8 cellular contexts compared by ENCODE assay signal in the genomic region with DNA sequence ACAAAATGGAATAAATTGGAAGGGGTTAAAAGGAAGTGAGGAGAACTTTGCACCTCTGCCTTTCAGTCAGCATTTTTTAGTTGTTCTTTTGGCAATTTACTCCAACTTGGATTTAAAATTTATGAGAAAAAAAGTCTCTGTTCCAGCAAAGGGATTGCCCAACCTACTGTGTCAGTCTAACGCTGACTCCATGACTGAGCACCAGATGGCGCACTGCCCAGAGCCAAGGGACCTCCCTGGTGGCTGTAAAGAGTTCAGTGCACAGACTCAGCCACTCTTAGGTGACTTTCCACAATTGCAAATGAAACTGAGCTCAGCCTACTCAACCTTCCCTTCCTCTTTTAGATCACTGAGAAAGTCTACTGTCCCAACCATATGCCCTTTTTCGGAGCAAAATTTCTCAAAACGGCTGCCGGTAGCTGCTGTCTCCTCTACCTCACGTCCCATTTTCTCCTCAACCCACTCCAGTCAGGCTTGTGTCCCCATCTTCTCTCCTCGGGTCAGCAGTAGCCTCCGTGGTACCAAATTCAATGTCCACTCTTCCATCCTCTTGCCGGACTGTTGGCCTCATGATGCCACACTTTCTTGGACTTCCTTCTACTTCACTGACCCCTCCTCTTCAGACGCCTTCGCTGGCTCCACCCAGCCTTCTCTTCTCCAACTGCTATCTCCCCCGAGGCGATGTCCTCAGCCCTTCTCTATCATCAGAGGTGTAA. TPM values are rescaled to one million over a fixed set of nuclear protein-coding genes. Genes with fewer than 3 reads are reported as not detected.
DNase-seq lines count a peak whose midpoint lies in the region; ATAC-seq and TF ChIP-seq lines count a peak whose summit lies in the region.

No MANE protein-coding gene starts in this region.

- 79 to 80% methylated on average over 13 of the region's 13 CpGs for WGBS in tibial nerve, 2 donors

- H3K79me2 ChIP-seq in OCI-LY3 (ENCODE audit: low read length) (no peaks in the 10 kb centered on the region), fibroblast of lung (ENCODE audit: control insufficient read depth, insufficient read depth, low read length) (no peaks in the 10 kb centered on the region), neural progenitor cell (ENCODE audit: low read depth) (no peaks in the 10 kb centered on the region)

- DNase-seq in DMS53 (lab: John Stamatoyannopoulos, UW) (peak; percentile 91), HL-60 (ENCODE audit: low read depth in 1 of 2, low spot score in 1 of 2) (peak; percentile 22 to 71), activated T-cell treated with anti-CD3 and anti-CD28 coated beads for 1 hour (ENCODE audit: low read depth) (peak; percentile 23), fibroblast of lung (ENCODE audit: low read depth in 2 of 2) (peak; percentile 61 to 75), neural progenitor cell (ENCODE audit: low spot score) (peak; percentile 67), tibial nerve (ENCODE audit: low spot score in 2 of 2) (peak; percentile 53 to 61)

- TF ChIP-seq CTCF in HL-60 (IDR thresholded peaks at IDR 0.05; ENCODE audit: insufficient read depth, low read length) (peak; percentile 83), OCI-LY3 (IDR thresholded peaks at IDR 0.05; ENCODE audit: low read depth, low read length) (peak; percentile 98), fibroblast of lung (conservative IDR thresholded peaks at IDR 0.05 in 1 of 2, IDR thresholded peaks at IDR 0.05 in 1 of 2; ENCODE audit: low read depth in 1 of 2, low read length in 2 of 2) (peak; percentile 38 to 59), neural progenitor cell (IDR thresholded peaks at IDR 0.05) (peak; percentile 81), tibial nerve (IDR thresholded peaks at IDR 0.05) (peak in 3 of 5 experiments; percentile 24 to 50 (median 30))

- no peaks in the 10 kb centered on the region for H3K27me3 Mint-ChIP-seq in neural progenitor cell (ENCODE audit: insufficient read depth, low read depth)

- no peak for TF ChIP-seq POLR2A in tibial nerve (IDR thresholded peaks at IDR 0.05)

- H3K36me3 ChIP-seq in OCI-LY3 (replicated peaks; ENCODE audit: low read depth, low read length) (no peaks in the 10 kb centered on the region), fibroblast of lung (ENCODE audit: control insufficient read depth, insufficient read depth, low read length) (no peaks in the 10 kb centered on the region), neural progenitor cell (no peaks in the 10 kb centered on the region), tibial nerve (no peaks in the 10 kb centered on the region)

- H3K4me2 ChIP-seq in OCI-LY3 (ENCODE audit: low read length) (peak overlapping the region; percentile 83), fibroblast of lung (ENCODE audit: extremely low read depth, insufficient read depth, low read length) (no peak overlapping the region), neural progenitor cell (no peak overlapping the region)

- no peak for TF ChIP-seq EP300 in tibial nerve (IDR thresholded peaks at IDR 0.05)

- H2AFZ ChIP-seq in OCI-LY3 (ENCODE audit: low read depth, low read length) (peak overlapping the region; percentile 97), fibroblast of lung (ENCODE audit: low read length) (no peak overlapping the region), neural progenitor cell (replicated peaks) (peak overlapping the region; percentile 26)

- H3K27ac ChIP-seq in HL-60 (replicated peaks) (no peak overlapping the region), OCI-LY3 (ENCODE audit: low read length) (peak overlapping the region; percentile 52), fibroblast of lung (ENCODE audit: insufficient read depth, low read length) (no peak overlapping the region), neural progenitor cell (no peak overlapping the region), tibial nerve (peak overlapping the region in 3 of 4 donors; percentile 21 to 55 (median 26))

- H3K4me1 Mint-ChIP-seq in neural progenitor cell = peaks cover 2% of the 10 kb centered on the region

- no peaks in the 10 kb centered on the region for H3K9me3 ChIP-seq in OCI-LY3 (ENCODE audit: insufficient read depth, low read length)
- no peaks in the 10 kb centered on the region for H3K9me3 ChIP-seq in fibroblast of lung (ENCODE audit: control insufficient read depth, insufficient read depth, low read depth, low read length)
- H3K9me3 ChIP-seq in neural progenitor cell (ENCODE audit: low read depth) = no peaks in the 10 kb centered on the region
- H3K9me3 ChIP-seq in tibial nerve = peaks cover 0 to 6% (median 0%) of the 10 kb centered on the region in 4 donors

- H3K36me3 Mint-ChIP-seq in neural progenitor cell = no peaks in the 10 kb centered on the region

- H3K9ac ChIP-seq in OCI-LY3 (ENCODE audit: low read length) (peak overlapping the region; percentile 54), fibroblast of lung (ENCODE audit: insufficient read depth, low read length) (no peak overlapping the region), neural progenitor cell (no peak overlapping the region)

- H3K27me3 ChIP-seq in HL-60 (ENCODE audit: insufficient read depth, poor library complexity, severe bottlenecking) (no peaks in the 10 kb centered on the region), OCI-LY3 (ENCODE audit: low read depth, low read length) (no peaks in the 10 kb centered on the region), fibroblast of lung (ENCODE audit: control insufficient read depth, insufficient read depth, low read length) (no peaks in the 10 kb centered on the region), neural progenitor cell (no peaks in the 10 kb centered on the region), tibial nerve (no peaks in the 10 kb centered on the region)

- peak; percentile 99 for ATAC-seq in GM21390 (IDR thresholded peaks at IDR 0.05; ENCODE audit: unreplicated experiment)

- no peak overlapping the region for H3K27ac Mint-ChIP-seq in neural progenitor cell

- no peaks in the 10 kb centered on the region for H3K9me3 Mint-ChIP-seq in neural progenitor cell

- H3K4me1 ChIP-seq in OCI-LY3 (ENCODE audit: low read length) (peaks cover 13% of the 10 kb centered on the region), fibroblast of lung (ENCODE audit: control insufficient read depth, extremely low read depth, insufficient read depth, low read length) (no peaks in the 10 kb centered on the region), neural progenitor cell (peaks cover 15% of the 10 kb centered on the region), tibial nerve (peaks cover 0 to 15% (median 0%) of the 10 kb centered on the region in 4 donors)

- H3K4me3 Mint-ChIP-seq in neural progenitor cell = no peak overlapping the region

- no peak overlapping the region for H3K4me3 ChIP-seq in HL-60 (replicated peaks; ENCODE audit: insufficient read depth, low read length)
- H3K4me3 ChIP-seq in OCI-LY3 (ENCODE audit: low read length) = peak overlapping the region; percentile 66
- no peak overlapping the region for H3K4me3 ChIP-seq in fibroblast of lung (replicated peaks in 1 of 4; ENCODE audit: control extremely low read depth in 1 of 4, insufficient read depth in 1 of 4, low read depth in 3 of 4, low read length in 4 of 4)
- no peak overlapping the region for H3K4me3 ChIP-seq in neural progenitor cell
- no peak overlapping the region for H3K4me3 ChIP-seq in tibial nerve

- H3F3A ChIP-seq in neural progenitor cell (ENCODE audit: low read depth) = peaks cover 11% of the 10 kb centered on the region

- H4K20me1 ChIP-seq in OCI-LY3 (ENCODE audit: insufficient read depth, low read length) (no peaks in the 10 kb centered on the region), fibroblast of lung (ENCODE audit: control insufficient read depth, extremely low read depth, insufficient read depth, low read length) (no peaks in the 10 kb centered on the region), neural progenitor cell (ENCODE audit: low read depth) (no peaks in the 10 kb centered on the region)

RNA-seq across cellular contexts. Expression of a gene that starts 38.7 kb away (rescaled TPM):
- total RNA-seq in fibroblast of lung (not detected in 2 replicates), neural progenitor cell (ENCODE audit: low replicate concordance) (not detected in 2 replicates), tibial nerve (not detected)
- polyA plus RNA-seq in fibroblast of lung = not detected in 2 replicates
- polyA plus RNA-seq in fibroblast of lung (2012) = not detected in 2 replicates
- polyA minus RNA-seq in fibroblast of lung (ENCODE audit: low replicate concordance) = not detected in 2 replicates

RNA-seq across cellular contexts. Expression of a gene that starts 53.7 kb away (rescaled TPM):
- total RNA-seq in fibroblast of lung (27.5 and 38.3 TPM in 2 replicates), neural progenitor cell (ENCODE audit: low replicate concordance) (23.4 and 33.7 TPM in 2 replicates), tibial nerve (10 to 100 TPM; 14.4 to 39.6 (median 24.3) TPM)
- polyA plus RNA-seq in fibroblast of lung = 41.6 and 49.0 TPM in 2 replicates
- 39.0 and 42.5 TPM in 2 replicates for polyA plus RNA-seq in fibroblast of lung (2012)
- 0.86 and 3.5 TPM in 2 replicates for polyA minus RNA-seq in fibroblast of lung (ENCODE audit: low replicate concordance)

Comparison
In these comparisons a context has a peak if more than half of its experiments do, and no peak if none do; other contexts are left out.
1. DNase-seq: peak in every context shown above with its lines; median percentile 91 in DMS53; 68 in fibroblast of lung; 67 in neural progenitor cell; 57 in tibial nerve; 46 in HL-60; 23 in activated T-cell treated with anti-CD3 and anti-CD28 coated beads for 1 hour.
2. H3K27ac ChIP-seq: peak in OCI-LY3 (single experiment) and tibial nerve (3 of 4); none in HL-60 (single experiment), fibroblast of lung (single experiment) and neural progenitor cell (single experiment).
3. CTCF ChIP-seq: peak in every context shown above with its lines; median percentile 98 in OCI-LY3; 83 in HL-60; 81 in neural progenitor cell; 48 in fibroblast of lung; 30 in tibial nerve.